1 cellular context compared by ENCODE assay signal in the genomic region with DNA sequence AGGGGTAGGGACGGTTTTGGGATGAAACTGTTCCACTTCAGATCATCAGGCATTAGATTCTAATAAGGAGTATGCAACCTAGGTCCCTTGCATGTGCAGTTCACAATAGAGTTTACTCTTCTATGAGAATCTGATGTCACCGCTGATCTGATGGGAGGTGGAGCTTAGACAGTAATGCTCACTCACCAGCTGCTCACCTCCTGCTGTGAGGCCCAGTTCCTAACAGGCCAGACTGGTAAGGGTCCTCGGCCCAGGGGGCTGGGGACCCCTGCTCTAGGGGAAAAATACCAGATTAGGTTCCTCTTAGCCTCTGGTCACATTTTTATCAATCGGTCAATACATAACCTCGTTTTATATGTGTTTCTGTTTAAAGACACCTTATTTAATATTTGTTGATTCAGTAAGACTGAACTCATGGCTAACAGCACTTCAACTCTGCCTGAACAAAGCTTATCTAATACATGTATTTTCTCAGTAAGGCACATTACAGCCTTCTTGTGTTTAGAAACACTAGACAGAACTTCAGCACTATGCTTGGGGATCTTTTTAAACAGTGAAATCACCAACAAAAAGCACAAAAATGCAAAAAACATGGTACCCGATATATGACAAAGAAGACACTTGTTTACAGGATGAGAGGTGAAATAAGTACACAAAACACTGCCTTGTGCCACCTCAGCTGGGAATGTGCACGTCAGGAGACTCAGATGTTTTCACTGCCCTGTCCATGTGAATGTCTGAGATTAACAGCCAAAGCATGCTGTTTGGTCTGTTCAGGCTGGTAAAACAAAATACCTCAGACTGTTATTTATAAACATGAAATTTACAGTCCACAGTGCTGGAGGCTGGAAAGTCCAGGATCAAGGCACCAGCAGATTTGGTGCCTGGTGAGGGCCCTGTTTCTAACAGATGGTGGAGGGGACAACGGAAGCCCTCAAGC.
TF ChIP-seq lines count a peak whose summit lies in the region.

No MANE protein-coding gene starts in this region.

TF ChIP-seq in SK-N-SH treated with all-trans-retinoic acid at 6 μM for 48 hours, 23 proteins besides CTCF, POLR2A, EP300 and RAD21 (continued from another document):
- TF ChIP-seq, protein P1, sequence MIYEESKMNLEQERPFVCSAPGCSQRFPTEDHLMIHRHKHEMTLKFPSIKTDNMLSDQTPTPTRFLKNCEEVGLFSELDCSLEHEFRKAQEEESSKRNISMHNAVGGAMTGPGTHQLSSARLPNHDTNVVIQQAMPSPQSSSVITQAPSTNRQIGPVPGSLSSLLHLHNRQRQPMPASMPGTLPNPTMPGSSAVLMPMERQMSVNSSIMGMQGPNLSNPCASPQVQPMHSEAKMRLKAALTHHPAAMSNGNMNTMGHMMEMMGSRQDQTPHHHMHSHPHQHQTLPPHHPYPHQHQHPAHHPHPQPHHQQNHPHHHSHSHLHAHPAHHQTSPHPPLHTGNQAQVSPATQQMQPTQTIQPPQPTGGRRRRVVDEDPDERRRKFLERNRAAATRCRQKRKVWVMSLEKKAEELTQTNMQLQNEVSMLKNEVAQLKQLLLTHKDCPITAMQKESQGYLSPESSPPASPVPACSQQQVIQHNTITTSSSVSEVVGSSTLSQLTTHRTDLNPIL (CRISPR knock-in tag; IDR thresholded peaks at IDR 0.05; ENCODE audit: low read depth) = no peak
